22 cellular contexts compared by ENCODE assay signal in the genomic region with DNA sequence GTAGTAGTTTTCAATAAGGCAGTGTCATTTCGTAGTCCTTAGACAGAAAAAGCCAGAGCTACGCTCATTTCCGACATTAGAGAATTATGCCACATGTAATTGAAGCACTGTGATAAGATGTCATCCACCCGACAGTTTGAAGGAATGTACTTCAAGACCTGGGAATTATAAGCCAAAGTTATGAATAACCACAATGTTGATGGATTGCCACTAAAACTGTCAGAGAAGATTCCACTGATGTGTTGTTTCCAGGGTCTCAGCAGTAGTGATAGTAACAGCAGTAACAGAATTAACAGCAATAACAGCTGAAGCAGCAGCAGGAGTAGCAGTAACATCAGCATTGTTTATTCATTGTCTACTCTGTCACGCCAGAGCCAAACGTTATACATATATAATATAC. TPM values are rescaled to one million over a fixed set of nuclear protein-coding genes. Genes with fewer than 3 reads are reported as not detected.
"Had no signal": no experiment of that assay in that cellular context is flagged by ENCODE, and none has a peak within 500 bp of the region (broad histone marks: within the 10 kb centered on the region; RNA-seq: fewer than 3 reads in every experiment).

No MANE protein-coding gene starts in this region.

- H3K4me3 ChIP-seq: body of pancreas, cardiac muscle cell, pancreas, psoas muscle, right atrium auricular region, thyroid gland, upper lobe of right lung had no signal

- ATAC-seq: activated CD4-positive, alpha-beta T cell treated with anti-CD3 and anti-CD28 coated beads for 36 hours; activated T-cell treated with anti-CD3 and anti-CD28 coated beads, Interleukin-2, amount 50 U/mL, for 4 hours; body of pancreas; left ventricle myocardium superior; pancreas; psoas muscle; T-helper 17 cell; upper lobe of right lung had no signal

- H3K4me1 ChIP-seq: body of pancreas, pancreas, psoas muscle, right atrium auricular region, thyroid gland, upper lobe of right lung had no signal

- DNase-seq: activated B cell treated with CpG ODN at 0.5 μM for 24 hours; activated CD4-positive, alpha-beta T cell treated with anti-CD3 and anti-CD28 coated beads for 36 hours; activated CD4-positive, alpha-beta T cell treated with anti-CD3 and anti-CD28 coated beads, Interleukin-2, amount 50 U/mL, for 4 hours; activated CD8-positive, alpha-beta memory T cell treated with anti-CD3 and anti-CD28 coated beads, Interleukin-2, amount 50 U/mL, for 48 hours; activated effector memory CD4-positive, alpha-beta T cell treated with Interleukin-2 at 50 U/mL for 16 hours; activated naive CD4-positive, alpha-beta T cell treated with anti-CD3 and anti-CD28 coated beads for 36 hours; activated T-cell treated with anti-CD3 and anti-CD28 coated beads, Interleukin-2, amount 50 U/mL, for 4 hours; body of pancreas; cortex of kidney; endodermal cell; foreskin melanocyte; left ventricle myocardium superior; pancreas; psoas muscle; stimulated activated CD4-positive, alpha-beta T cell treated with anti-CD3 and anti-CD28 coated beads, Interleukin-12 subunit alpha, Interleukin-12 subunit beta, amount 100 ng/mL, for 4 hours; substantia nigra; T-helper 17 cell; thyroid gland; upper lobe of right lung had no signal

- H3K27me3 ChIP-seq: body of pancreas, cardiac muscle cell, right atrium auricular region, thyroid gland, upper lobe of right lung had no signal

- H3K9me3 ChIP-seq: body of pancreas, pancreas, psoas muscle, right atrium auricular region, thyroid gland, upper lobe of right lung had no signal

- FAIRE-seq: pancreas had no signal

- H3K27ac ChIP-seq: body of pancreas, cardiac muscle cell, epithelial cell of prostate, pancreas, psoas muscle, right atrium auricular region, thyroid gland, upper lobe of right lung had no signal

- H3K36me3 ChIP-seq: cardiac muscle cell, pancreas, right atrium auricular region, thyroid gland, upper lobe of right lung had no signal

RNA-seq across cellular contexts. Expression of a gene that starts 24.7 kb away (rescaled TPM):
- total RNA-seq: endodermal cell had no signal
